ENCODE assay signal across 8 cellular contexts in the genomic region with DNA sequence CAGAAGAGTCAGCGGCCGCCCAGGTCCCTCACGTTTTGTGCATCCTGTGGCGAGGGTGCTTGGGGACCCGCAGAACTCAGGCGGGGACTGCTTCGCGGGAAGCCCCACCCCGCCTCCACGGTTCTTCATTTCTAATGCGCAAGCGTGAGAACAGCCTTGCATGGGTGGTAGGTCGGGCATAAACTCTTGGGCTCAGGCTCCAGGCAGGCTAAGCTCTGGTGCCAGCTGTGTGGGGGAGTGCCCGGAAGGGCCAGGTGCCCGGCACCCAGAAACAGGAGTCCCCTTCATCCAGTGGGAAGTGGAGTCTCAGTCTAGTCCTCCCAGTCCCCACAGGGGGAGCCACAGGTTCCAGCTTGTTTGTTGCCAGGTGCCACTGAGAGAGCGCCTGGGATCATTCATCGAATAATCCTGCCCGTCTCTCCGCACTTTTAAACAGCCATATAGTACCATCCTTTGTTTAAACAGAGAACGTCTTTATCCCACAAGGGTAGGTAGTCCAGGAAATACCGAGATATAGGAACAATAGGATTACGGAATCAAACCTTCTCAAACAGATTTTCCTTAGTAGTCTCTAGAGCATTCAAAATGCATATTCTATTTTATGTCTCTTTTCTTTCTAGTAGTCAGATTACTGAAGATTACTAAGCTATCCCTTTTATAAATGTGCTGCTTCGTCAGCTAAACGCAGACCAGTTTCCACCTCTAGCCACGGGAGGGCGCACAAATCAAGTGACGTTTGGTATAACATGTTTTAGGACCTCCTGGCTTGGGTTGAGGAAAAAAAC.
DNase-seq lines count a peak whose midpoint lies in the region; ATAC-seq and TF ChIP-seq lines count a peak whose summit lies in the region.

No MANE protein-coding gene starts in this region.

- peak overlapping the region; percentile 2 to 68 (median 49) for H3K9ac ChIP-seq in subcutaneous abdominal adipose tissue (ENCODE audit: low read length in 5 of 5)

- TF ChIP-seq CTCF in LNCaP clone FGC (IDR thresholded peaks at IDR 0.05; ENCODE audit: control insufficient read depth, extremely low read depth, insufficient read depth) = peak; percentile 71
- TF ChIP-seq CTCF in RWPE2 (IDR thresholded peaks at IDR 0.05; ENCODE audit: poor library complexity, severe bottlenecking) = peak; percentile 76
- TF ChIP-seq CTCF in fibroblast of pulmonary artery (IDR thresholded peaks at IDR 0.05; ENCODE audit: low read length, missing control alignments) = peak; percentile 56
- TF ChIP-seq CTCF in nephron (IDR thresholded peaks at IDR 0.05; ENCODE audit: unreplicated experiment in 3 of 3) = peak; percentile 78 to 92 (median 84)

- ATAC-seq in GM21619 (IDR thresholded peaks at IDR 0.05; ENCODE audit: unreplicated experiment) (peak; percentile 73), RWPE2 (ENCODE audit: low read depth) (peak; percentile 83)

- no peaks in the 10 kb centered on the region for H3K27me3 Mint-ChIP-seq in nephron (ENCODE audit: low read depth)

- H3K4me1 ChIP-seq in RWPE2 (ENCODE audit: insufficient read depth, poor library complexity, severe bottlenecking) (no peaks in the 10 kb centered on the region), subcutaneous abdominal adipose tissue (ENCODE audit: control insufficient read depth in 5 of 5, insufficient read depth in 5 of 5, low read length in 5 of 5) (peaks cover 0 to 11% (median 4%) of the 10 kb centered on the region in 5 donors)

- H3K36me3 Mint-ChIP-seq in nephron (ENCODE audit: low read depth) = no peaks in the 10 kb centered on the region

- H3K4me1 Mint-ChIP-seq in nephron = peaks cover 15% of the 10 kb centered on the region

- DNase-seq in DMS 273 (lab: John Stamatoyannopoulos, UW; ENCODE audit: unreplicated experiment) (peak; percentile 94), LNCaP clone FGC (ENCODE audit: low read depth) (no peak), RWPE2 (ENCODE audit: low spot score) (no peak), activated gamma-delta T cell (lab: John Stamatoyannopoulos, UW) (peak; percentile 10), fibroblast of pulmonary artery (ENCODE audit: low read depth) (peak; percentile 77)

- H3K27ac Mint-ChIP-seq in nephron = peak overlapping the region; percentile 89 to 99 (median 91)

- no peaks in the 10 kb centered on the region for H3K9me3 Mint-ChIP-seq in nephron

- H3K4me3 ChIP-seq in LNCaP clone FGC (ENCODE audit: low read depth, low read length) (peak overlapping the region; percentile 28; the same call in 1 of the 2 replicates), RWPE2 (ENCODE audit: severe bottlenecking) (peak overlapping the region; percentile 26), fibroblast of pulmonary artery (replicated peaks; ENCODE audit: low read depth, low read length) (peak overlapping the region; percentile 53), subcutaneous abdominal adipose tissue (ENCODE audit: low read depth in 1 of 5, low read length in 5 of 5) (peak overlapping the region; percentile 53 to 75 (median 67))

- H3K27ac ChIP-seq in RWPE2 (ENCODE audit: poor library complexity, severe bottlenecking) = peak overlapping the region; percentile 37
- H3K27ac ChIP-seq in subcutaneous abdominal adipose tissue (ENCODE audit: low read depth, low read length) = peak overlapping the region; percentile 32

- H3K36me3 ChIP-seq in RWPE2 (ENCODE audit: low read depth) (no peaks in the 10 kb centered on the region), subcutaneous abdominal adipose tissue (ENCODE audit: control insufficient read depth in 5 of 5, insufficient read depth in 5 of 5, low read length in 5 of 5) (no peaks in the 10 kb centered on the region)

- H3K27me3 ChIP-seq in RWPE2 (ENCODE audit: insufficient read depth, poor library complexity, severe bottlenecking) = no peaks in the 10 kb centered on the region
- peaks cover 0 to 20% (median 6%) of the 10 kb centered on the region in 5 donors for H3K27me3 ChIP-seq in subcutaneous abdominal adipose tissue (ENCODE audit: control insufficient read depth in 5 of 5, insufficient read depth in 4 of 5, low read length in 5 of 5)

- no peaks in the 10 kb centered on the region for H3K9me3 ChIP-seq in RWPE2 (ENCODE audit: severe bottlenecking)
- H3K9me3 ChIP-seq in subcutaneous abdominal adipose tissue (ENCODE audit: control insufficient read depth in 5 of 5, low read length in 5 of 5) = no peaks in the 10 kb centered on the region

- H3K4me3 Mint-ChIP-seq in nephron = peak overlapping the region; percentile 87 to 91 (median 89)

Comparison
In these comparisons a context has a peak if more than half of its experiments do, and no peak if none do; other contexts are left out.
1. DNase-seq: peak in DMS 273 (single experiment), activated gamma-delta T cell (single experiment) and fibroblast of pulmonary artery (single experiment); none in LNCaP clone FGC (single experiment) and RWPE2 (single experiment).
2. Peak in every context shown above with its lines, with median percentiles within 50 percentile points of each other: H3K4me3 ChIP-seq and CTCF ChIP-seq.